11 cellular contexts compared by ENCODE assay signal in the genomic region with DNA sequence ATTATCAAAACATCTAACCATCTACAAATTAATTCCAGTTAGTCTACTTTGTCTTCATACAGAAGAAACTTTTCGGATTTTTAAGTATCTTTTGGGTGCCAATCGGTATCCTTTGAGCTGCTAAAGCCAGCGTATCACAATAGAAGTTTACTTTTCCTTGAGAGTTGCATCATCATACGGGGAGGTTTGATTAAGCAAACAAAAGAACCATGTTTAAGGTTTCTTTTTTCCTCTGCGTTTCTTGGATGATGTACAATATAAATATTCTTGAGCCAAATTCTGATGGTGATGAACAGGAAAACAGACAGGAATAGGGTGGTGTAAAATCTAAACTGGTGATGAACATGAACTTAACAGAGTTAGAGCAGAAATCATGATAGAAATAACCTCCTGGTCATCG.
DNase-seq lines count a peak whose midpoint lies in the region; ATAC-seq and TF ChIP-seq lines count a peak whose summit lies in the region.
"Had no signal": no experiment of that assay in that cellular context is flagged by ENCODE, and none has a peak within 500 bp of the region (broad histone marks: within the 10 kb centered on the region; RNA-seq: fewer than 3 reads in every experiment).

No MANE protein-coding gene starts in this region.

- no peaks in the 10 kb centered on the region for H3K27me3 ChIP-seq in left lung
- H3K27me3 ChIP-seq in transverse colon, result no peaks in the 10 kb centered on the region

- DNase-seq in activated T-cell treated with anti-CD3 and anti-CD28 coated beads, Interleukin-2, amount 50 U/mL, for 4 hours, result no peak
- DNase-seq in activated T-cell treated with anti-CD3 and anti-CD28 coated beads for 4 hours, result no peak
- DNase-seq in cardiac fibroblast (ENCODE audit: low read depth in 2 of 2), result peak; percentile 85 to 87
- no peak for DNase-seq in left lung
- DNase-seq in transverse colon, result no peak
- DNase-seq in NCI-H510A (lab: John Stamatoyannopoulos, UW), result no peak
- DNase-seq in NCI-H146 (lab: John Stamatoyannopoulos, UW), result no peak
- no peak for DNase-seq in DMS153 treated with DMSO at 0.1 percent for 48 hours (lab: John Stamatoyannopoulos, UW; ENCODE audit: unreplicated experiment)
- DNase-seq: activated naive CD4-positive, alpha-beta T cell treated with Interleukin-2 at 50 U/mL for 16 hours; NCI-H1417 treated with DMSO at 0.1 percent for 48 hours; OCI-M1 had no signal

- no peak for TF ChIP-seq CTCF in cardiac fibroblast (IDR thresholded peaks at IDR 0.05; ENCODE audit: low read depth, low read length)
- TF ChIP-seq CTCF in left lung (IDR thresholded peaks at IDR 0.05), result no peak
- no peak for TF ChIP-seq CTCF in transverse colon (IDR thresholded peaks at IDR 0.05)

- H3K4me3 Mint-ChIP-seq in activated T-cell treated with anti-CD3 and anti-CD28 coated beads, Interleukin-2, amount 50 U/mL, for 4 hours, result peak overlapping the region; percentile 78

- in situ Hi-C loops in transverse colon (cut with MboI; ENCODE audit: low pct_ligation_motif_present in 1 of 4, low pct_unique_long_range_greater_than_20kb in 1 of 4, low sequenced_read_pairs in 3 of 4), result loop anchor here in 1 of 4 donors (25.0 kb wide), 1 partner anchor 532 kb away; a partner anchor contains a TSS

- no peaks in the 10 kb centered on the region for H3K27me3 Mint-ChIP-seq in activated T-cell treated with anti-CD3 and anti-CD28 coated beads, Interleukin-2, amount 50 U/mL, for 4 hours (ENCODE audit: low read depth)

- no peak for ATAC-seq in activated T-cell treated with anti-CD3 and anti-CD28 coated beads, Interleukin-2, amount 50 U/mL, for 4 hours
- peak; percentile 37 for ATAC-seq in left lung

- WGBS in transverse colon (ENCODE audit: low coverage in 1 of 2), 2 donors, result 33 to 45% methylated on average over 6 of the region's 6 CpGs

- peak overlapping the region; percentile 21 to 60 for H3K27ac ChIP-seq in left lung
- peak overlapping the region; percentile 92 to 98 (median 98) for H3K27ac ChIP-seq in transverse colon

- H3K4me1 ChIP-seq in left lung, result peaks cover 36 to 80% of the 10 kb centered on the region in 2 donors
- H3K4me1 ChIP-seq in transverse colon, result peaks cover 73 to 97% (median 95%) of the 10 kb centered on the region in 4 donors

- no peak for TF ChIP-seq POLR2A in transverse colon (IDR thresholded peaks at IDR 0.05)

- H3K4me3 ChIP-seq in cardiac fibroblast (replicated peaks in 1 of 2; ENCODE audit: low read depth in 2 of 2, low read length in 2 of 2) (peak overlapping the region in 1 of 2 donors; percentile 2), left lung (no peak overlapping the region), transverse colon (no peak overlapping the region)

- peaks cover 97% of the 10 kb centered on the region for H3K4me1 Mint-ChIP-seq in activated T-cell treated with anti-CD3 and anti-CD28 coated beads, Interleukin-2, amount 50 U/mL, for 4 hours (ENCODE audit: low read depth)

- H3K9me3 ChIP-seq in left lung, result no peaks in the 10 kb centered on the region
- no peaks in the 10 kb centered on the region for H3K9me3 ChIP-seq in transverse colon

- H3K36me3 ChIP-seq in left lung, result peaks cover 0 to 33% of the 10 kb centered on the region in 2 donors
- no peaks in the 10 kb centered on the region for H3K36me3 ChIP-seq in transverse colon

- no peaks in the 10 kb centered on the region for H3K9me3 Mint-ChIP-seq in activated T-cell treated with anti-CD3 and anti-CD28 coated beads, Interleukin-2, amount 50 U/mL, for 4 hours

- H3K36me3 Mint-ChIP-seq in activated T-cell treated with anti-CD3 and anti-CD28 coated beads, Interleukin-2, amount 50 U/mL, for 4 hours (ENCODE audit: insufficient read depth), result peaks cover 59% of the 10 kb centered on the region

- intact Hi-C loops in left lung (cut with DNase I) (no loop called here), transverse colon (cut with DNase I; ENCODE audit: low total_unique reads) (no loop called here)

- no peak for TF ChIP-seq EP300 in transverse colon (IDR thresholded peaks at IDR 0.05; ENCODE audit: low read depth)

Comparison
In these comparisons a context has a peak if more than half of its experiments do, and no peak if none do; other contexts are left out.
1. DNase-seq: peak in cardiac fibroblast (2 of 2); none in activated T-cell treated with anti-CD3 and anti-CD28 coated beads, Interleukin-2, amount 50 U/mL, for 4 hours (single experiment), activated T-cell treated with anti-CD3 and anti-CD28 coated beads for 4 hours (single experiment), left lung (0 of 2), transverse colon (single experiment), NCI-H510A (single experiment), NCI-H146 (single experiment) and DMS153 treated with DMSO at 0.1 percent for 48 hours (single experiment).